In genomic region chr7:816751-817671, GRCh38 we compare ENCODE assay signal across 8 cellular contexts. TPM values are rescaled to one million over a fixed set of nuclear protein-coding genes. Genes with fewer than 3 reads are reported as not detected.
DNase-seq lines count a peak whose midpoint lies in the region; ATAC-seq and TF ChIP-seq lines count a peak whose summit lies in the region.

No MANE protein-coding gene starts in this region.

- intact Hi-C loops in left ventricle myocardium inferior (cut with micrococcal nuclease): no loop called here

- peak overlapping the region; percentile 97 for H3K27ac ChIP-seq in left ventricle myocardium inferior (replicated peaks)

- DNase-seq in NCI-H69 (lab: John Stamatoyannopoulos, UW) (peak; percentile 78), left ventricle myocardium inferior (no peak), SIG-M5 treated with dmso at 0.1 percent for 504 hours (lab: John Stamatoyannopoulos, UW; ENCODE audit: unreplicated experiment) (no peak), amniotic stem cell (lab: John Stamatoyannopoulos, UW) (no peak)
- DNase-seq in activated naive CD4-positive, alpha-beta T cell treated with Interleukin-2 at 50 U/mL for 16 hours: peak; percentile 58

- peak overlapping the region; percentile 98 for H3K4me2 ChIP-seq in skeletal muscle satellite cell (ENCODE audit: low read length)

- no peaks in the 10 kb centered on the region for H3K36me3 ChIP-seq in left ventricle myocardium inferior
- H3K36me3 ChIP-seq in skeletal muscle satellite cell (ENCODE audit: insufficient read depth, low read length): peaks cover 2% of the 10 kb centered on the region

- H3K9ac ChIP-seq in skeletal muscle satellite cell (ENCODE audit: low read depth, low read length): peak overlapping the region; percentile 92

- peaks cover 90% of the 10 kb centered on the region for H3K4me1 ChIP-seq in left ventricle myocardium inferior
- peaks cover 28% of the 10 kb centered on the region for H3K4me1 ChIP-seq in skeletal muscle satellite cell (ENCODE audit: control insufficient read depth, insufficient read depth, low read length)

- H3K4me3 ChIP-seq in left ventricle myocardium inferior (peak overlapping the region; percentile 94), skeletal muscle satellite cell (ENCODE audit: low read length) (peak overlapping the region; percentile 90)

- TF ChIP-seq POLR2A in GM18505 (IDR thresholded peaks at IDR 0.05; ENCODE audit: borderline replicate concordance, extremely low read depth, insufficient read depth, insufficient read length): peak; percentile 19

- TF ChIP-seq CTCF in left ventricle myocardium inferior (IDR thresholded peaks at IDR 0.05; ENCODE audit: borderline replicate concordance): no peak

- peak; percentile 25 for ATAC-seq in GM18505 (IDR thresholded peaks at IDR 0.05; ENCODE audit: unreplicated experiment)
- ATAC-seq in HG02798 (IDR thresholded peaks at IDR 0.05; ENCODE audit: poor library complexity, unreplicated experiment): peak; percentile 14

- H3K27me3 ChIP-seq in left ventricle myocardium inferior (ENCODE audit: low read depth) (no peaks in the 10 kb centered on the region), skeletal muscle satellite cell (ENCODE audit: control insufficient read depth, insufficient read depth, low read length) (no peaks in the 10 kb centered on the region)

- no peaks in the 10 kb centered on the region for H3K9me3 ChIP-seq in left ventricle myocardium inferior (replicated peaks)
- H3K9me3 ChIP-seq in skeletal muscle satellite cell (replicated peaks; ENCODE audit: low read length): no peaks in the 10 kb centered on the region

RNA-seq across cellular contexts. Expression of gene SUN1, which starts 15.3 kb away (rescaled TPM):
- total RNA-seq in left ventricle myocardium inferior: 183 TPM
- 91.3 and 91.5 TPM in 2 replicates for total RNA-seq in skeletal muscle satellite cell (2012; rRNA removed)

RNA-seq across cellular contexts. Expression of gene GET4, which starts 59.3 kb away (rescaled TPM):
- 22.9 TPM for total RNA-seq in left ventricle myocardium inferior
- total RNA-seq in skeletal muscle satellite cell (2012; rRNA removed): 16.7 and 17.5 TPM in 2 replicates

Comparison
In these comparisons a context has a peak if more than half of its experiments do, and no peak if none do; other contexts are left out.
1. DNase-seq: peak in NCI-H69 (single experiment) and activated naive CD4-positive, alpha-beta T cell treated with Interleukin-2 at 50 U/mL for 16 hours (single experiment); none in left ventricle myocardium inferior (single experiment), SIG-M5 treated with dmso at 0.1 percent for 504 hours (single experiment) and amniotic stem cell (single experiment).